In the genomic region with DNA sequence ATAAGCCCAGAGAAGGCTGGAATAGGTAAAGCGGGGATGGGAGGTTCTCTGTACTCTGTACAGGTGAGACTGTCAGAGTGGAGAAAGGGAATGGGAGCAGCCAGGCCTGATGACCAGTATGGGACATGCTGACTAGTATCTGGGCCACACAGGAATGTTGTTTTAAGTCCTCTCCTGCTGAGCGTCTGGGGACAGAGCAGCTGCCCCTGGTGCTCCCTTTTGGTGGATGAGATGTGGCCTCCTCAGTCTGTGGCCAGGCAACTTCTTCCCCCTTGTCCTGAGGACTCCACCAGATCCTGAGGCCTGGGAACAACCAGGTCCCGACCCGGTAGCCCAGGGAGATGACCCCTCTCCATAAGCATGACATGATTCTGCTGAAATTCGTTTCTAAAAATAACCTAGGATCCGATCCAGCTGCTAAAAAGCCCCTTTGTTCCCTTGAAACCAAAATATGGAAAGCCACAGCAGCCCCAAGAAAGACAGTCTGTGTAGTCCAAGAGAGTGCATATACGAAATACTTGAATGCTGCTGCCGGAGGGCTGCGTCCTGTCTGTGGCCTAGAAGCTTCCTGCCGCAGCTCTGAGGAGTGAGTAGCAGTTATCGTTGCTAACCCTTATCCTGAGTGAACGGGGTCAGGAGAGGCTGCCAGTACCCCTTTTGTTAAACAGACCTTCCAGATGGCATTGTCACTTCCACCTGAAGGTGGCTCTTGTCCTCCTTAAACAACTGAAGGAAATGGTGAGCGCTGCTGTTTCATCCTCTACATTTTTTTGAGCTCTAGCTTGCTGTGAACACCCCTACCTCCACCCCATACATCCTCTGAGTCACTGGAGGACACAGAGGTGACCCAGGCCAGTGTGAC, we compare ENCODE assay signal across 8 cellular contexts. TPM values are rescaled to one million over a fixed set of nuclear protein-coding genes. Genes with fewer than 3 reads are reported as not detected.
A peak's percentile ranks its signal among the peaks of the same experiment; 100 is the strongest.
DNase-seq lines count a peak whose midpoint lies in the region; ATAC-seq, FAIRE-seq and TF ChIP-seq lines count a peak whose summit lies in the region.

No MANE protein-coding gene starts in this region.

- intact Hi-C loops in posterior vena cava (cut with DNase I): no loop called here

- H3K36me3 Mint-ChIP-seq in endothelial cell (ENCODE audit: low read depth, unreplicated experiment) (peaks cover 22% of the 10 kb centered on the region), naive B cell (no peaks in the 10 kb centered on the region)

- H3K27ac Mint-ChIP-seq in endothelial cell (ENCODE audit: unreplicated experiment) (peak overlapping the region; percentile 99), naive B cell (peak overlapping the region in 4 of 6 donors; percentile 7 to 45 (median 32))

- no peaks in the 10 kb centered on the region for H3K9me3 Mint-ChIP-seq in endothelial cell (ENCODE audit: unreplicated experiment)
- H3K9me3 Mint-ChIP-seq in naive B cell: no peaks in the 10 kb centered on the region

- peak; percentile 27 for DNase-seq in GM12891 (ENCODE audit: insufficient read length, low spot score)
- DNase-seq in NCI-H69 (lab: John Stamatoyannopoulos, UW): peak; percentile 45
- peak; percentile 37 to 52 for DNase-seq in activated CD8-positive, alpha-beta memory T cell treated with anti-CD3 and anti-CD28 coated beads for 4 hours (ENCODE audit: low read depth in 2 of 2)
- DNase-seq in endothelial cell (ENCODE audit: low spot score): peak; percentile 58
- peak; percentile 25 for DNase-seq in naive B cell
- DNase-seq in stimulated activated naive CD8-positive, alpha-beta T cell treated with anti-CD3 and anti-CD28 coated beads, Interleukin-15, Interleukin-2, amounts not matched to agents 100 U/mL and 50 U/mL, for 24 hours: peak; percentile 56
- no peak for DNase-seq in NCI-H446 treated with DMSO at 0.1 percent for 48 hours (lab: John Stamatoyannopoulos, UW)
- no peak for DNase-seq in posterior vena cava (ENCODE audit: low spot score)

- H3K4me3 Mint-ChIP-seq in endothelial cell (ENCODE audit: unreplicated experiment) (peak overlapping the region; percentile 44), naive B cell (peak overlapping the region in 3 of 8 donors; percentile 16 to 45 (median 30))

- TF ChIP-seq POLR2A in GM12891 (IDR thresholded peaks at IDR 0.05; ENCODE audit: low read depth, low read length): no peak

- peak; percentile 61 for FAIRE-seq in GM12891 (lab: Jason Lieb, UNC)

- TF ChIP-seq CTCF in endothelial cell (IDR thresholded peaks at IDR 0.05; ENCODE audit: unreplicated experiment): no peak

- H3K27me3 Mint-ChIP-seq in endothelial cell (ENCODE audit: unreplicated experiment) (peaks cover 7% of the 10 kb centered on the region), naive B cell (no peaks in the 10 kb centered on the region)

- peaks cover 74% of the 10 kb centered on the region for H3K4me1 Mint-ChIP-seq in endothelial cell (ENCODE audit: unreplicated experiment)
- peaks cover 16 to 27% (median 25%) of the 10 kb centered on the region in 3 donors for H3K4me1 Mint-ChIP-seq in naive B cell

- peak; percentile 83 to 92 for ATAC-seq in naive B cell (ENCODE audit: low read depth in 2 of 2)
- ATAC-seq in stimulated activated naive CD8-positive, alpha-beta T cell treated with anti-CD3 and anti-CD28 coated beads, Interleukin-15, Interleukin-2, amounts not matched to agents 100 U/mL and 50 U/mL, for 24 hours: peak; percentile 96

TF ChIP-seq in GM12891, 5 proteins besides CTCF, POLR2A, EP300 and RAD21:
- TF ChIP-seq SPI1 (IDR thresholded peaks at IDR 0.05; ENCODE audit: low read depth, low read length) (0 out of 2 replicates have a peak, but pooled peaks have one; percentile 2), TAF1 (IDR thresholded peaks at IDR 0.05; ENCODE audit: low read depth, low read length) (no peak)

RNA-seq across cellular contexts. Expression of a gene that starts 47.1 kb away (rescaled TPM):
- polyA plus RNA-seq in GM12891 (2012; ENCODE audit: low read depth, missing spikeins): 3.6 TPM
- total RNA-seq in endothelial cell (ENCODE audit: unreplicated experiment) (137 TPM), posterior vena cava (100 to 1,000 TPM; 245 to 250 TPM)
- polyA plus RNA-seq in naive B cell (ENCODE audit: low read depth in 6 of 6): 1 to 10 TPM in 3 of 6 donors, under 1 TPM in 3; 0.52 to 1.9 (median 0.98) TPM

Comparison
In these comparisons a context has a peak if more than half of its experiments do, and no peak if none do; other contexts are left out.
1. DNase-seq: peak in GM12891 (single experiment), NCI-H69 (single experiment), activated CD8-positive, alpha-beta memory T cell treated with anti-CD3 and anti-CD28 coated beads for 4 hours (2 of 2), endothelial cell (single experiment), naive B cell (single experiment) and stimulated activated naive CD8-positive, alpha-beta T cell treated with anti-CD3 and anti-CD28 coated beads, Interleukin-15, Interleukin-2, amounts not matched to agents 100 U/mL and 50 U/mL, for 24 hours (single experiment); none in NCI-H446 treated with DMSO at 0.1 percent for 48 hours (single experiment) and posterior vena cava (single experiment).